ENCODE assay signal across 18 cellular contexts in genomic region chr7:135420786-135421185, GRCh38.
DNase-seq lines count a peak whose midpoint lies in the region; ATAC-seq and TF ChIP-seq lines count a peak whose summit lies in the region.
"Had no signal": no experiment of that assay in that cellular context is flagged by ENCODE, and none has a peak within 500 bp of the region (broad histone marks: within the 10 kb centered on the region; RNA-seq: fewer than 3 reads in every experiment).

No MANE protein-coding gene starts in this region.

- no peak overlapping the region for H3K4me3 ChIP-seq in epithelial cell of esophagus (ENCODE audit: low read length)
- H3K4me3 ChIP-seq: MG63 had no signal

- peaks cover 16% of the 10 kb centered on the region for H3K4me1 Mint-ChIP-seq in activated T-helper 17 cell treated with anti-CD3 and anti-CD28 coated beads, Interleukin-2, amount 50 U/mL, for 72 hours
- peaks cover 16% of the 10 kb centered on the region for H3K4me1 Mint-ChIP-seq in HFFc6 (ENCODE audit: low read depth)
- H3K4me1 Mint-ChIP-seq in stimulated activated naive CD8-positive, alpha-beta T cell treated with anti-CD3 and anti-CD28 coated beads, Interleukin-15, amount 100 ng/mL, for 72 hours: peaks cover 19% of the 10 kb centered on the region

- no peaks in the 10 kb centered on the region for H3K9me3 Mint-ChIP-seq in activated T-helper 17 cell treated with anti-CD3 and anti-CD28 coated beads, Interleukin-2, amount 50 U/mL, for 72 hours
- no peaks in the 10 kb centered on the region for H3K9me3 Mint-ChIP-seq in HFFc6
- H3K9me3 Mint-ChIP-seq in stimulated activated naive CD8-positive, alpha-beta T cell treated with anti-CD3 and anti-CD28 coated beads, Interleukin-15, amount 100 ng/mL, for 72 hours: no peaks in the 10 kb centered on the region
- H3K9me3 Mint-ChIP-seq: CD8-positive, alpha-beta memory T cell had no signal

- TF ChIP-seq CTCF in epithelial cell of esophagus (IDR thresholded peaks at IDR 0.05; ENCODE audit: insufficient read depth, low read depth, low read length, missing control alignments) (no peak), HFFc6 (IDR thresholded peaks at IDR 0.05) (no peak)

- no peak overlapping the region for H3K4me3 Mint-ChIP-seq in activated T-helper 17 cell treated with anti-CD3 and anti-CD28 coated beads, Interleukin-2, amount 50 U/mL, for 72 hours
- H3K4me3 Mint-ChIP-seq in HFFc6: no peak overlapping the region
- H3K4me3 Mint-ChIP-seq in stimulated activated naive CD8-positive, alpha-beta T cell treated with anti-CD3 and anti-CD28 coated beads, Interleukin-15, amount 100 ng/mL, for 72 hours: no peak overlapping the region

- peaks cover 57% of the 10 kb centered on the region for H3K36me3 Mint-ChIP-seq in activated T-helper 17 cell treated with anti-CD3 and anti-CD28 coated beads, Interleukin-2, amount 50 U/mL, for 72 hours (ENCODE audit: low read depth)
- peaks cover 8% of the 10 kb centered on the region; the same call in 1 of the 2 replicates for H3K36me3 Mint-ChIP-seq in HFFc6 (ENCODE audit: low read depth)

- H3K27ac Mint-ChIP-seq in activated T-helper 17 cell treated with anti-CD3 and anti-CD28 coated beads, Interleukin-2, amount 50 U/mL, for 72 hours: peak overlapping the region; percentile 37
- H3K27ac Mint-ChIP-seq in HFFc6: no peak overlapping the region
- no peak overlapping the region for H3K27ac Mint-ChIP-seq in stimulated activated naive CD8-positive, alpha-beta T cell treated with anti-CD3 and anti-CD28 coated beads, Interleukin-15, amount 100 ng/mL, for 72 hours
- H3K27ac Mint-ChIP-seq: CD8-positive, alpha-beta memory T cell had no signal

- no peak for ATAC-seq in activated T-helper 17 cell treated with anti-CD3 and anti-CD28 coated beads, Interleukin-2, amount 50 U/mL, for 72 hours (replicated peaks)
- no peak for ATAC-seq in stimulated activated naive CD8-positive, alpha-beta T cell treated with anti-CD3 and anti-CD28 coated beads, Interleukin-15, amount 100 ng/mL, for 72 hours
- ATAC-seq: Right ventricle myocardium inferior had no signal

- H3K27me3 Mint-ChIP-seq in activated T-helper 17 cell treated with anti-CD3 and anti-CD28 coated beads, Interleukin-2, amount 50 U/mL, for 72 hours: no peaks in the 10 kb centered on the region
- H3K27me3 Mint-ChIP-seq in HFFc6 (ENCODE audit: insufficient read depth): no peaks in the 10 kb centered on the region
- H3K27me3 Mint-ChIP-seq in stimulated activated naive CD8-positive, alpha-beta T cell treated with anti-CD3 and anti-CD28 coated beads, Interleukin-15, amount 100 ng/mL, for 72 hours: no peaks in the 10 kb centered on the region
- H3K27me3 Mint-ChIP-seq: CD8-positive, alpha-beta memory T cell had no signal

- peak; percentile 5 for DNase-seq in HT1080 (ENCODE audit: low read depth)
- DNase-seq in epithelial cell of esophagus (ENCODE audit: low read depth): peak; percentile 20
- DNase-seq in HFFc6: no peak
- no peak for DNase-seq in stimulated activated naive CD8-positive, alpha-beta T cell treated with anti-CD3 and anti-CD28 coated beads, Interleukin-15, amount 100 ng/mL, for 72 hours
- no peak for DNase-seq in activated naive CD4-positive, alpha-beta T cell treated with anti-CD3 and anti-CD28 coated beads, Interleukin-2, amount 50 U/mL, for 16 hours
- no peak for DNase-seq in activated CD8-positive, alpha-beta memory T cell treated with anti-CD3 and anti-CD28 coated beads for 24 hours
- DNase-seq: C1 segment of cervical spinal cord; CD8-positive, alpha-beta memory T cell; DMS79 treated with DMSO at 0.1 percent for 48 hours; GDM1; MG63; NCI-H1048; NCI-H1436 treated with DMSO at 0.1 percent for 48 hours; NCI-H2029 treated with DMSO at 0.1 percent for 48 hours; NCI-H2171; NCI-H526 had no signal

Comparison
In these comparisons a context has a peak if more than half of its experiments do, and no peak if none do; other contexts are left out.
1. DNase-seq: peak in HT1080 (single experiment) and epithelial cell of esophagus (single experiment); none in HFFc6 (single experiment), stimulated activated naive CD8-positive, alpha-beta T cell treated with anti-CD3 and anti-CD28 coated beads, Interleukin-15, amount 100 ng/mL, for 72 hours (0 of 2), activated naive CD4-positive, alpha-beta T cell treated with anti-CD3 and anti-CD28 coated beads, Interleukin-2, amount 50 U/mL, for 16 hours (single experiment) and activated CD8-positive, alpha-beta memory T cell treated with anti-CD3 and anti-CD28 coated beads for 24 hours (single experiment).